Comparison of ENCODE assay signal across 8 cellular contexts in the genomic region with DNA sequence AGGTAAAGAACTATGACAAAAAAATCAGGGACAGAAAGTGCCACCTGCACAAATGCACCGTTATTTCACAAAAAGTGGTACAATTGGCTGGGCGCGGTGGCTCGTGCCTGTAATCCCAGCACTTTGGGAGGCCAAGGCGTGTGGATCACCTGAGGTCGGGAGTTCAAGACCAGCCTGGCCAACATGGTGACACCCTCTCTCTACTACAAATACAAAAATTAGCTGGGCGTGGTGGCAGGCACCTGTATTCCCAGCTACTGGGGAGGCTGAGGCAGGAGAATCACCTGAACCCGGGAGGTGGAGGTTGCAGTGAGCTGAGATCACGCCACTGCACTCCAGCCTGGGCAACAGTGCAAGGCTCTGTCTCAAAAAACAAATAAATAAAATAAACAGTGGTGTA. TPM values are rescaled to one million over a fixed set of nuclear protein-coding genes. Genes with fewer than 3 reads are reported as not detected.
DNase-seq lines count a peak whose midpoint lies in the region; ATAC-seq, FAIRE-seq and TF ChIP-seq lines count a peak whose summit lies in the region.
"Not testable (repeated sequence)": the region's sequence is repeated elsewhere in the genome, so short reads cannot be mapped to it uniquely, and the experiment has no call there.

No MANE protein-coding gene starts in this region.

- not testable (repeated sequence) for H3K9ac ChIP-seq in skeletal muscle tissue (ENCODE audit: low read depth in 1 of 3, low read length in 3 of 3)

- not testable (repeated sequence) for TF ChIP-seq EP300 in A549 (IDR thresholded peaks at IDR 0.05)

- H3K9me3 Mint-ChIP-seq in Calu3 (ENCODE audit: low read depth, unreplicated experiment); T-helper 2 cell treated with Interferon-gamma antibody and Interleukin-4, amounts not matched to agents 5 μg/mL and 100 μg/mL, for 36 hours; activated T-helper 1 cell treated with anti-CD3 and anti-CD28 coated beads, Interleukin-12 subunit alpha, Interleukin-12 subunit beta, Interleukin-2, Interleukin-4 antibody, amounts not matched to agents 30 ng/mL and 10 ng/mL and 1 ng/mL, durations not matched to agents 14 hours and 24 hours and 36 hours; immature natural killer cell; natural killer cell treated with Interleukin-12 subunit alpha and Interleukin-12 subunit beta and Interleukin-15 and Interleukin-18, amount 100 ng/mL, for 72 hours: not testable (repeated sequence)

- H3K4me3 Mint-ChIP-seq in Calu3 (ENCODE audit: low read depth, unreplicated experiment); activated T-helper 1 cell treated with anti-CD3 and anti-CD28 coated beads, Interleukin-12 subunit alpha, Interleukin-12 subunit beta, Interleukin-2, Interleukin-4 antibody, amounts not matched to agents 30 ng/mL and 10 ng/mL and 1 ng/mL, durations not matched to agents 14 hours and 24 hours and 36 hours: not testable (repeated sequence)
- H3K4me3 Mint-ChIP-seq in T-helper 2 cell treated with Interferon-gamma antibody and Interleukin-4, amounts not matched to agents 5 μg/mL and 100 μg/mL, for 36 hours, result peak overlapping the region; percentile 58
- peak overlapping the region in 3 of 5 donors; percentile 7 to 54 (median 8) for H3K4me3 Mint-ChIP-seq in immature natural killer cell
- peak overlapping the region; percentile 40 for H3K4me3 Mint-ChIP-seq in natural killer cell treated with Interleukin-12 subunit alpha and Interleukin-12 subunit beta and Interleukin-15 and Interleukin-18, amount 100 ng/mL, for 72 hours

- TF ChIP-seq RAD21 in A549 (conservative IDR thresholded peaks at IDR 0.05 in 1 of 2, IDR thresholded peaks at IDR 0.05 in 1 of 2), result not testable (repeated sequence)

- WGBS in A549 (ENCODE audit: missing lambda C conversion rate), result 79% methylated on average over 9 of the region's 9 CpGs
- WGBS in body of pancreas, 2 donors, result 86 to 96% methylated on average over 9 of the region's 9 CpGs

- POLR2A ChIA-PET in A549 (lab: Yijun Ruan, JAX), result not testable (repeated sequence)

- H3K36me3 Mint-ChIP-seq in Calu3 (ENCODE audit: insufficient read depth, unreplicated experiment), result peaks cover 71% of the 10 kb centered on the region
- peaks cover 14% of the 10 kb centered on the region for H3K36me3 Mint-ChIP-seq in T-helper 2 cell treated with Interferon-gamma antibody and Interleukin-4, amounts not matched to agents 5 μg/mL and 100 μg/mL, for 36 hours (ENCODE audit: low read depth)
- H3K36me3 Mint-ChIP-seq in activated T-helper 1 cell treated with anti-CD3 and anti-CD28 coated beads, Interleukin-12 subunit alpha, Interleukin-12 subunit beta, Interleukin-2, Interleukin-4 antibody, amounts not matched to agents 30 ng/mL and 10 ng/mL and 1 ng/mL, durations not matched to agents 14 hours and 24 hours and 36 hours (ENCODE audit: low read depth); immature natural killer cell; natural killer cell treated with Interleukin-12 subunit alpha and Interleukin-12 subunit beta and Interleukin-15 and Interleukin-18, amount 100 ng/mL, for 72 hours: not testable (repeated sequence)

- H3K4me1 Mint-ChIP-seq in Calu3 (ENCODE audit: low read depth, unreplicated experiment) (peaks cover 46% of the 10 kb centered on the region), immature natural killer cell (peaks cover 54 to 63% of the 10 kb centered on the region in 2 donors)
- H3K4me1 Mint-ChIP-seq in T-helper 2 cell treated with Interferon-gamma antibody and Interleukin-4, amounts not matched to agents 5 μg/mL and 100 μg/mL, for 36 hours (ENCODE audit: low read depth), result peaks cover 53% of the 10 kb centered on the region
- H3K4me1 Mint-ChIP-seq in activated T-helper 1 cell treated with anti-CD3 and anti-CD28 coated beads, Interleukin-12 subunit alpha, Interleukin-12 subunit beta, Interleukin-2, Interleukin-4 antibody, amounts not matched to agents 30 ng/mL and 10 ng/mL and 1 ng/mL, durations not matched to agents 14 hours and 24 hours and 36 hours (ENCODE audit: low read depth), result peaks cover 48% of the 10 kb centered on the region
- peaks cover 53 to 65% of the 10 kb centered on the region in 2 donors for H3K4me1 Mint-ChIP-seq in natural killer cell treated with Interleukin-12 subunit alpha and Interleukin-12 subunit beta and Interleukin-15 and Interleukin-18, amount 100 ng/mL, for 72 hours (ENCODE audit: low read depth in 2 of 2)

- not testable (repeated sequence) for ATAC-seq in A549; body of pancreas; natural killer cell treated with Interleukin-12 subunit alpha and Interleukin-12 subunit beta and Interleukin-15 and Interleukin-18, amount 100 ng/mL, for 72 hours

- not testable (repeated sequence) for TF ChIP-seq POLR2A in A549 (IDR thresholded peaks at IDR 0.05; ENCODE audit: low read length); body of pancreas (IDR thresholded peaks at IDR 0.05)

- H3K4me2 ChIP-seq in A549, result not testable (repeated sequence)

- H3K27ac ChIP-seq in A549 (peak overlapping the region; percentile 98 to 99; a peak in 5 of 6 replicates), body of pancreas (peak overlapping the region in 3 of 4 donors; percentile 95 to 97 (median 96)), skeletal muscle tissue (ENCODE audit: low read depth, low read length) (peak overlapping the region; percentile 99)

- not testable (repeated sequence) for DNase-seq in A549 (ENCODE audit: low read depth in 1 of 2, low spot score in 1 of 2); Calu3; T-helper 2 cell treated with Interferon-gamma antibody and Interleukin-4, amounts not matched to agents 5 μg/mL and 100 μg/mL, for 36 hours (ENCODE audit: low spot score); activated T-helper 1 cell treated with anti-CD3 and anti-CD28 coated beads, Interleukin-12 subunit alpha, Interleukin-12 subunit beta, Interleukin-2, Interleukin-4 antibody, amounts not matched to agents 30 ng/mL and 10 ng/mL and 1 ng/mL, durations not matched to agents 14 hours and 24 hours and 36 hours (ENCODE audit: low spot score); body of pancreas; immature natural killer cell; natural killer cell treated with Interleukin-12 subunit alpha and Interleukin-12 subunit beta and Interleukin-15 and Interleukin-18, amount 100 ng/mL, for 72 hours (ENCODE audit: low spot score)

- H3K4me3 ChIP-seq in A549; body of pancreas; skeletal muscle tissue (ENCODE audit: low read length in 3 of 3): not testable (repeated sequence)

- not testable (repeated sequence) for BruUV-seq in Calu3 (replicated peaks; lab: Mats Ljungman, UMichigan)

- intact Hi-C loops in Calu3 (cut with micrococcal nuclease; ENCODE audit: unreplicated experiment), result loop anchor here (5.0 kb wide), 1 partner anchor 73 kb away; a partner anchor contains a TSS
- intact Hi-C loops in activated T-helper 1 cell treated with anti-CD3 and anti-CD28 coated beads, Interleukin-12 subunit alpha, Interleukin-12 subunit beta, Interleukin-2, Interleukin-4 antibody, amounts not matched to agents 30 ng/mL and 10 ng/mL and 1 ng/mL, durations not matched to agents 14 hours and 24 hours and 36 hours (cut with micrococcal nuclease), result loop anchor here (2.0 to 10.0 kb wide), 3 partner anchors 103 to 1275 kb away; a partner anchor contains a TSS
- intact Hi-C loops in body of pancreas (cut with DNase I), result not testable (repeated sequence)

- H3K27ac Mint-ChIP-seq in Calu3 (ENCODE audit: unreplicated experiment) (peak overlapping the region; percentile 95), immature natural killer cell (peak overlapping the region; percentile 79 to 97 (median 88))
- H3K27ac Mint-ChIP-seq in T-helper 2 cell treated with Interferon-gamma antibody and Interleukin-4, amounts not matched to agents 5 μg/mL and 100 μg/mL, for 36 hours, result peak overlapping the region; percentile 75
- H3K27ac Mint-ChIP-seq in activated T-helper 1 cell treated with anti-CD3 and anti-CD28 coated beads, Interleukin-12 subunit alpha, Interleukin-12 subunit beta, Interleukin-2, Interleukin-4 antibody, amounts not matched to agents 30 ng/mL and 10 ng/mL and 1 ng/mL, durations not matched to agents 14 hours and 24 hours and 36 hours, result peak overlapping the region; percentile 23
- peak overlapping the region; percentile 83 to 98 for H3K27ac Mint-ChIP-seq in natural killer cell treated with Interleukin-12 subunit alpha and Interleukin-12 subunit beta and Interleukin-15 and Interleukin-18, amount 100 ng/mL, for 72 hours

- peaks cover 52% of the 10 kb centered on the region for H3K4me1 ChIP-seq in A549
- peaks cover 63% of the 10 kb centered on the region for H3K4me1 ChIP-seq in body of pancreas
- peaks cover 34 to 45% (median 39%) of the 10 kb centered on the region in 3 donors for H3K4me1 ChIP-seq in skeletal muscle tissue (ENCODE audit: control insufficient read depth in 3 of 3, insufficient read depth in 3 of 3, low read length in 3 of 3)

- not testable (repeated sequence) for H3K9me3 ChIP-seq in A549; body of pancreas; skeletal muscle tissue (ENCODE audit: control insufficient read depth in 3 of 3, low read length in 3 of 3)

- H3K36me3 ChIP-seq in body of pancreas (replicated peaks in 1 of 2; ENCODE audit: insufficient read depth in 1 of 2, low read depth in 2 of 2); skeletal muscle tissue (ENCODE audit: control insufficient read depth in 3 of 3, insufficient read depth in 3 of 3, low read length in 3 of 3): not testable (repeated sequence)

- CTCF ChIA-PET in A549 (lab: Yijun Ruan, JAX), result interaction anchor here (1.1 to 3.3 kb wide), 2 partner anchors 73 to 246 kb away, joined by 3 to 17 read pairs; a partner anchor contains a TSS
- CTCF ChIA-PET in Calu3 (lab: Charles Lee), result not testable (repeated sequence)

- TF ChIP-seq CTCF in A549 (IDR thresholded peaks at IDR 0.05); Calu3 (IDR thresholded peaks at IDR 0.05; ENCODE audit: unreplicated experiment); body of pancreas (IDR thresholded peaks at IDR 0.05): not testable (repeated sequence)

- not testable (repeated sequence) for H3K27me3 Mint-ChIP-seq in Calu3 (ENCODE audit: unreplicated experiment); T-helper 2 cell treated with Interferon-gamma antibody and Interleukin-4, amounts not matched to agents 5 μg/mL and 100 μg/mL, for 36 hours (ENCODE audit: low read depth); activated T-helper 1 cell treated with anti-CD3 and anti-CD28 coated beads, Interleukin-12 subunit alpha, Interleukin-12 subunit beta, Interleukin-2, Interleukin-4 antibody, amounts not matched to agents 30 ng/mL and 10 ng/mL and 1 ng/mL, durations not matched to agents 14 hours and 24 hours and 36 hours (ENCODE audit: insufficient read depth); natural killer cell treated with Interleukin-12 subunit alpha and Interleukin-12 subunit beta and Interleukin-15 and Interleukin-18, amount 100 ng/mL, for 72 hours
- peaks cover 7 to 23% (median 13%) of the 10 kb centered on the region in 3 donors for H3K27me3 Mint-ChIP-seq in immature natural killer cell (ENCODE audit: low read depth in 3 of 3)

- not testable (repeated sequence) for FAIRE-seq in A549 (lab: Jason Lieb, UNC)

- H3K27me3 ChIP-seq in body of pancreas; skeletal muscle tissue (ENCODE audit: control insufficient read depth in 3 of 3, insufficient read depth in 3 of 3, low read length in 3 of 3): not testable (repeated sequence)

RNA-seq across cellular contexts. Expression of a gene that starts 2.2 kb away (rescaled TPM):
- polyA plus RNA-seq in A549 (2011; rRNA removed), result 52.3 and 77.7 TPM in 2 replicates
- polyA plus RNA-seq in A549 (2012; cell fraction: cytosol; rRNA removed), result 22.1 and 24.5 TPM in 2 replicates
- 7.4 and 14.0 TPM in 2 replicates for polyA plus RNA-seq in A549 (2012; cell fraction: nucleus; rRNA removed)
- polyA plus RNA-seq in A549 (2017; fragmentation: RNase III; extraction: RNeasy Plus Mini Kit Qiagen cat#74134 plus additional on column Dnase treatment), result 92.6 to 95.1 TPM (median 94.1 TPM) in 3 replicates
- polyA minus RNA-seq in A549 (2011; rRNA and poly(A)+ RNA removed), result 23.4 and 27.7 TPM in 2 replicates
- 70.3 and 71.5 TPM in 2 replicates for total RNA-seq in Calu3 (2022)
- 39.9 and 40.8 TPM in 2 replicates for total RNA-seq in activated T-helper 1 cell treated with anti-CD3 and anti-CD28 coated beads, Interleukin-12 subunit alpha, Interleukin-12 subunit beta, Interleukin-2, Interleukin-4 antibody, amounts not matched to agents 30 ng/mL and 10 ng/mL and 1 ng/mL, durations not matched to agents 14 hours and 24 hours and 36 hours
- total RNA-seq in body of pancreas, result 10 to 100 TPM; 18.5 to 22.8 TPM
- 100 to 1,000 TPM; 175 to 297 (median 190) TPM for polyA plus RNA-seq in immature natural killer cell
- 10 to 100 TPM; 41.0 to 84.2 TPM for total RNA-seq in natural killer cell treated with Interleukin-12 subunit alpha and Interleukin-12 subunit beta and Interleukin-15 and Interleukin-18, amount 100 ng/mL, for 72 hours
- 20.9 TPM for total RNA-seq in skeletal muscle tissue

RNA-seq across cellular contexts. Expression of a gene that starts 6.3 kb away (rescaled TPM):
- 10.5 and 11.1 TPM in 2 replicates for polyA plus RNA-seq in A549 (2011; rRNA removed)
- 12.8 and 16.5 TPM in 2 replicates for polyA plus RNA-seq in A549 (2012; cell fraction: cytosol; rRNA removed)
- 49.4 and 61.3 TPM in 2 replicates for polyA plus RNA-seq in A549 (2012; cell fraction: nucleus; rRNA removed)
- polyA plus RNA-seq in A549 (2017; fragmentation: RNase III; extraction: RNeasy Plus Mini Kit Qiagen cat#74134 plus additional on column Dnase treatment), result 11.1 to 13.3 TPM (median 11.9 TPM) in 3 replicates
- 20.6 and 22.3 TPM in 2 replicates for polyA minus RNA-seq in A549 (2011; rRNA and poly(A)+ RNA removed)
- 40.4 and 43.7 TPM in 2 replicates for total RNA-seq in Calu3 (2022)
- 40.7 and 41.3 TPM in 2 replicates for total RNA-seq in activated T-helper 1 cell treated with anti-CD3 and anti-CD28 coated beads, Interleukin-12 subunit alpha, Interleukin-12 subunit beta, Interleukin-2, Interleukin-4 antibody, amounts not matched to agents 30 ng/mL and 10 ng/mL and 1 ng/mL, durations not matched to agents 14 hours and 24 hours and 36 hours
- total RNA-seq in body of pancreas, result 10 to 100 TPM; 35.5 to 46.8 TPM
- polyA plus RNA-seq in immature natural killer cell, result 10 to 100 TPM; 13.0 to 24.8 (median 14.9) TPM
- 10 to 100 TPM; 30.5 to 36.9 TPM for total RNA-seq in natural killer cell treated with Interleukin-12 subunit alpha and Interleukin-12 subunit beta and Interleukin-15 and Interleukin-18, amount 100 ng/mL, for 72 hours
- 26.6 TPM for total RNA-seq in skeletal muscle tissue

Comparison
In these comparisons a context has a peak if more than half of its experiments do, and no peak if none do; other contexts are left out.
1. H3K27ac Mint-ChIP-seq: peak in every context shown above with its lines; median percentile 95 in Calu3; 90 in natural killer cell treated with Interleukin-12 subunit alpha and Interleukin-12 subunit beta and Interleukin-15 and Interleukin-18, amount 100 ng/mL, for 72 hours; 88 in immature natural killer cell; 75 in T-helper 2 cell treated with Interferon-gamma antibody and Interleukin-4, amounts not matched to agents 5 μg/mL and 100 μg/mL, for 36 hours; 23 in activated T-helper 1 cell treated with anti-CD3 and anti-CD28 coated beads, Interleukin-12 subunit alpha, Interleukin-12 subunit beta, Interleukin-2, Interleukin-4 antibody, amounts not matched to agents 30 ng/mL and 10 ng/mL and 1 ng/mL, durations not matched to agents 14 hours and 24 hours and 36 hours.